In genomic region chr2:43219383-43220228, GRCh38 we compare ENCODE assay signal across 8 cellular contexts. TPM values are rescaled to one million over a fixed set of nuclear protein-coding genes. Genes with fewer than 3 reads are reported as not detected.
DNase-seq lines count a peak whose midpoint lies in the region; ATAC-seq and TF ChIP-seq lines count a peak whose summit lies in the region.

No MANE protein-coding gene starts in this region.

- peaks cover 40% of the 10 kb centered on the region for H3K36me3 Mint-ChIP-seq in activated CD4-positive, alpha-beta T cell treated with anti-CD3 and anti-CD28 coated beads for 36 hours (ENCODE audit: low read depth)

- H3K27ac ChIP-seq in colonic mucosa, result peak overlapping the region; percentile 97

- peak; percentile 40 for DNase-seq in NCI-H1694 treated with DMSO at 0.1 percent for 48 hours (lab: John Stamatoyannopoulos, UW)
- no peak for DNase-seq in NCI-H1694 (lab: John Stamatoyannopoulos, UW)
- DNase-seq in NCI-H2196 (lab: John Stamatoyannopoulos, UW; ENCODE audit: unreplicated experiment), result peak; percentile 80
- peak; percentile 88 for DNase-seq in activated CD4-positive, alpha-beta T cell treated with anti-CD3 and anti-CD28 coated beads for 36 hours
- peak; percentile 94 for DNase-seq in colonic mucosa
- peak; percentile 88 for DNase-seq in left kidney (ENCODE audit: low read depth, low spot score)
- peak; percentile 58 to 62 for DNase-seq in stimulated activated CD4-positive, alpha-beta T cell treated with anti-CD3 and anti-CD28 coated beads, Interleukin-2, amount 100 ng/mL, for 48 hours

- peak overlapping the region; percentile 67 to 98 for H3K9ac ChIP-seq in colonic mucosa (ENCODE audit: low read depth in 2 of 2, low read length in 2 of 2)

- H3K27ac Mint-ChIP-seq in activated CD4-positive, alpha-beta T cell treated with anti-CD3 and anti-CD28 coated beads for 36 hours, result peak overlapping the region; percentile 98

- peak; percentile 63 for ATAC-seq in HG02885 (IDR thresholded peaks at IDR 0.05; ENCODE audit: poor library complexity, unreplicated experiment)
- peak; percentile 69 for ATAC-seq in activated CD4-positive, alpha-beta T cell treated with anti-CD3 and anti-CD28 coated beads for 36 hours

- peak overlapping the region; percentile 88 for H3K4me3 ChIP-seq in colonic mucosa

- TF ChIP-seq CTCF in colonic mucosa (IDR thresholded peaks at IDR 0.05), result no peak

- no peaks in the 10 kb centered on the region for H3K9me3 ChIP-seq in colonic mucosa

- peaks cover 46% of the 10 kb centered on the region for H3K4me1 Mint-ChIP-seq in activated CD4-positive, alpha-beta T cell treated with anti-CD3 and anti-CD28 coated beads for 36 hours

- H3K36me3 ChIP-seq in colonic mucosa, result peaks cover 6% of the 10 kb centered on the region

- POLR2A ChIA-PET in activated CD4-positive, alpha-beta T cell treated with anti-CD3 and anti-CD28 coated beads for 36 hours (lab: Charles Lee), result interaction anchor here (0.6 to 1.5 kb wide), 3 partner anchors 7 to 201 kb away, joined by 3 to 6 read pairs (median 3); partner anchors contain the start of gene ZFP36L2

- H3K27me3 Mint-ChIP-seq in activated CD4-positive, alpha-beta T cell treated with anti-CD3 and anti-CD28 coated beads for 36 hours, result no peaks in the 10 kb centered on the region

- H3K4me1 ChIP-seq in colonic mucosa, result peaks cover 12% of the 10 kb centered on the region

- intact Hi-C loops in activated CD4-positive, alpha-beta T cell treated with anti-CD3 and anti-CD28 coated beads for 36 hours (cut with DNase I, micrococcal nuclease), result loop anchor here (1.0 to 10.0 kb wide), 5 partner anchors 24 to 725 kb away; partner anchors contain the start of gene KCNG3 (in 1 of the 2)
- intact Hi-C loops in colonic mucosa (cut with DNase I), result no loop called here

- no peaks in the 10 kb centered on the region for H3K9me3 Mint-ChIP-seq in activated CD4-positive, alpha-beta T cell treated with anti-CD3 and anti-CD28 coated beads for 36 hours (ENCODE audit: low read depth)

- peak overlapping the region; percentile 83 for H3K4me3 Mint-ChIP-seq in activated CD4-positive, alpha-beta T cell treated with anti-CD3 and anti-CD28 coated beads for 36 hours

- CTCF ChIA-PET in activated CD4-positive, alpha-beta T cell treated with anti-CD3 and anti-CD28 coated beads for 36 hours (lab: Charles Lee), result interaction anchor here (0.6 to 3.6 kb wide), 10 partner anchors 9 to 401 kb away, joined by 3 to 24 read pairs (median 5); no protein-coding TSS in a partner anchor

- no peaks in the 10 kb centered on the region for H3K27me3 ChIP-seq in colonic mucosa

RNA-seq across cellular contexts. Expression of gene ZFP36L2, which starts 6.8 kb away (rescaled TPM):
- 10 to 100 TPM; 74.4 to 77.7 TPM for total RNA-seq in activated CD4-positive, alpha-beta T cell treated with anti-CD3 and anti-CD28 coated beads for 36 hours
- 100 to 1,000 TPM; 166 to 205 TPM for total RNA-seq in colonic mucosa
